Comparison of ENCODE assay signal across 1 cellular context in the genomic region with DNA sequence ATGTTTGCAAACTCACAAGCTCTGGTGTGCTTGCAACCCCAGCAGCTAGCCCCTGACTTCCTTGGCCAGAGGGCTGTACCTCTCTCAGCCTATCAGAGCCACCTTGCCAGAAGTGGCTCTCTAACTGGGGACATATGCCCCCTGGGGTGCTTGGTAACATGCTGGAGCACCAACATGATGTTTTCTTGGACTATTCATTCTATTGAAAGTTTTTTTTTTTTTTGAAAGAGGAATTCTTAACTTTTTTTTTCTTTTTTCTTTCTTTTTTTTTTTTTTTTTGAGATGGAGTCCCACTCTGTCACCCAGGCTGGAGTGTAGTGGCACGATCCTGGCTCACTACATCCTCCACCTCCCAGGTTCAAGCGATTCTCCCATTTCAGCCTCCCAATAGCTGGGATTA.
TF ChIP-seq lines count a peak whose summit lies in the region.

No MANE protein-coding gene starts in this region.

TF ChIP-seq in HEK293, 187 proteins besides CTCF, POLR2A, EP300 and RAD21 (continued from another document):
- TF ChIP-seq, protein P1, sequence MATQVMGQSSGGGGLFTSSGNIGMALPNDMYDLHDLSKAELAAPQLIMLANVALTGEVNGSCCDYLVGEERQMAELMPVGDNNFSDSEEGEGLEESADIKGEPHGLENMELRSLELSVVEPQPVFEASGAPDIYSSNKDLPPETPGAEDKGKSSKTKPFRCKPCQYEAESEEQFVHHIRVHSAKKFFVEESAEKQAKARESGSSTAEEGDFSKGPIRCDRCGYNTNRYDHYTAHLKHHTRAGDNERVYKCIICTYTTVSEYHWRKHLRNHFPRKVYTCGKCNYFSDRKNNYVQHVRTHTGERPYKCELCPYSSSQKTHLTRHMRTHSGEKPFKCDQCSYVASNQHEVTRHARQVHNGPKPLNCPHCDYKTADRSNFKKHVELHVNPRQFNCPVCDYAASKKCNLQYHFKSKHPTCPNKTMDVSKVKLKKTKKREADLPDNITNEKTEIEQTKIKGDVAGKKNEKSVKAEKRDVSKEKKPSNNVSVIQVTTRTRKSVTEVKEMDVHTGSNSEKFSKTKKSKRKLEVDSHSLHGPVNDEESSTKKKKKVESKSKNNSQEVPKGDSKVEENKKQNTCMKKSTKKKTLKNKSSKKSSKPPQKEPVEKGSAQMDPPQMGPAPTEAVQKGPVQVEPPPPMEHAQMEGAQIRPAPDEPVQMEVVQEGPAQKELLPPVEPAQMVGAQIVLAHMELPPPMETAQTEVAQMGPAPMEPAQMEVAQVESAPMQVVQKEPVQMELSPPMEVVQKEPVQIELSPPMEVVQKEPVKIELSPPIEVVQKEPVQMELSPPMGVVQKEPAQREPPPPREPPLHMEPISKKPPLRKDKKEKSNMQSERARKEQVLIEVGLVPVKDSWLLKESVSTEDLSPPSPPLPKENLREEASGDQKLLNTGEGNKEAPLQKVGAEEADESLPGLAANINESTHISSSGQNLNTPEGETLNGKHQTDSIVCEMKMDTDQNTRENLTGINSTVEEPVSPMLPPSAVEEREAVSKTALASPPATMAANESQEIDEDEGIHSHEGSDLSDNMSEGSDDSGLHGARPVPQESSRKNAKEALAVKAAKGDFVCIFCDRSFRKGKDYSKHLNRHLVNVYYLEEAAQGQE (tag by site-specific recombination; IDR thresholded peaks at IDR 0.05) = no peak
- TF ChIP-seq, protein P2, sequence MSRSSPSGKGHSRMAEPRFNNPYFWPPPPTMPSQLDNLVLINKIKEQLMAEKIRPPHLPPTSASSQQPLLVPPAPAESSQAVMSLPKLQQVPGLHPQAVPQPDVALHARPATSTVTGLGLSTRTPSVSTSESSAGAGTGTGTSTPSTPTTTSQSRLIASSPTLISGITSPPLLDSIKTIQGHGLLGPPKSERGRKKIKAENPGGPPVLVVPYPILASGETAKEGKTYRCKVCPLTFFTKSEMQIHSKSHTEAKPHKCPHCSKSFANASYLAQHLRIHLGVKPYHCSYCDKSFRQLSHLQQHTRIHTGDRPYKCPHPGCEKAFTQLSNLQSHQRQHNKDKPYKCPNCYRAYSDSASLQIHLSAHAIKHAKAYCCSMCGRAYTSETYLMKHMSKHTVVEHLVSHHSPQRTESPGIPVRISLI (tag by site-specific recombination; IDR thresholded peaks at IDR 0.05) = peak; percentile 68; the same call in 1 of the 2 replicates
- TF ChIP-seq, protein P3, sequence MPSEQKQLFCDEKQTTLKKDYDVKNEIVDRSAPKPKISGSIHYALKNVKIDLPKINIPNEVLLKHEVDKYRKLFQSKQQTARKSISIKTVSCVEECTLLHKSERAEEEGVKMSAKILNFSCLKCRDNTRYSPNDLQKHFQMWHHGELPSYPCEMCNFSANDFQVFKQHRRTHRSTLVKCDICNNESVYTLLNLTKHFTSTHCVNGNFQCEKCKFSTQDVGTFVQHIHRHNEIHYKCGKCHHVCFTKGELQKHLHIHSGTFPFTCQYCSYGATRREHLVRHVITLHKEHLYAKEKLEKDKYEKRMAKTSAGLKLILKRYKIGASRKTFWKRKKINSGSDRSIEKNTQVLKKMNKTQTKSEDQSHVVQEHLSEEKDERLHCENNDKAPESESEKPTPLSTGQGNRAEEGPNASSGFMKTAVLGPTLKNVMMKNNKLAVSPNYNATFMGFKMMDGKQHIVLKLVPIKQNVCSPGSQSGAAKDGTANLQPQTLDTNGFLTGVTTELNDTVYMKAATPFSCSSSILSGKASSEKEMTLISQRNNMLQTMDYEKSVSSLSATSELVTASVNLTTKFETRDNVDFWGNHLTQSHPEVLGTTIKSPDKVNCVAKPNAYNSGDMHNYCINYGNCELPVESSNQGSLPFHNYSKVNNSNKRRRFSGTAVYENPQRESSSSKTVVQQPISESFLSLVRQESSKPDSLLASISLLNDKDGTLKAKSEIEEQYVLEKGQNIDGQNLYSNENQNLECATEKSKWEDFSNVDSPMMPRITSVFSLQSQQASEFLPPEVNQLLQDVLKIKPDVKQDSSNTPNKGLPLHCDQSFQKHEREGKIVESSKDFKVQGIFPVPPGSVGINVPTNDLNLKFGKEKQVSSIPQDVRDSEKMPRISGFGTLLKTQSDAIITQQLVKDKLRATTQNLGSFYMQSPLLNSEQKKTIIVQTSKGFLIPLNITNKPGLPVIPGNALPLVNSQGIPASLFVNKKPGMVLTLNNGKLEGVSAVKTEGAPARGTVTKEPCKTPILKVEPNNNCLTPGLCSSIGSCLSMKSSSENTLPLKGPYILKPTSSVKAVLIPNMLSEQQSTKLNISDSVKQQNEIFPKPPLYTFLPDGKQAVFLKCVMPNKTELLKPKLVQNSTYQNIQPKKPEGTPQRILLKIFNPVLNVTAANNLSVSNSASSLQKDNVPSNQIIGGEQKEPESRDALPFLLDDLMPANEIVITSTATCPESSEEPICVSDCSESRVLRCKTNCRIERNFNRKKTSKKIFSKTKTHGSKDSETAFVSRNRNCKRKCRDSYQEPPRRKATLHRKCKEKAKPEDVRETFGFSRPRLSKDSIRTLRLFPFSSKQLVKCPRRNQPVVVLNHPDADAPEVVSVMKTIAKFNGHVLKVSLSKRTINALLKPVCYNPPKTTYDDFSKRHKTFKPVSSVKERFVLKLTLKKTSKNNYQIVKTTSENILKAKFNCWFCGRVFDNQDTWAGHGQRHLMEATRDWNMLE (tag by site-specific recombination; conservative IDR thresholded peaks at IDR 0.05; ENCODE audit: low read depth) = no peak
